Comparison of ENCODE assay signal across 8 cellular contexts in genomic region chr6:135182120-135182992, GRCh38. TPM values are rescaled to one million over a fixed set of nuclear protein-coding genes. Genes with fewer than 3 reads are reported as not detected.
DNase-seq lines count a peak whose midpoint lies in the region; ATAC-seq, FAIRE-seq and TF ChIP-seq lines count a peak whose summit lies in the region.

No MANE protein-coding gene starts in this region.

- H3K27ac ChIP-seq in A549, result peak overlapping the region in 1 of 2 experiments; percentile 60; a peak in 3 of 6 replicates
- peak overlapping the region; percentile 29 to 72 (median 60) for H3K27ac ChIP-seq in Peyer's patch

- H3K4me1 ChIP-seq in A549, result no peaks in the 10 kb centered on the region
- peaks cover 0 to 25% (median 0%) of the 10 kb centered on the region in 4 donors for H3K4me1 ChIP-seq in Peyer's patch

- TF ChIP-seq CTCF in A549 (IDR thresholded peaks at IDR 0.05) (no peak), Peyer's patch (IDR thresholded peaks at IDR 0.05) (peak in 1 of 6 experiments; percentile 8)

- no peaks in the 10 kb centered on the region for H3K9me3 Mint-ChIP-seq in activated naive CD8-positive, alpha-beta T cell treated with anti-CD3 and anti-CD28 coated beads, Interleukin-2, amount 50 U/mL, for 24 hours

- WGBS in A549 (ENCODE audit: missing lambda C conversion rate), result 3% methylated on average over 24 of the region's 77 CpGs

- POLR2A ChIA-PET in A549 (lab: Yijun Ruan, JAX), result interaction anchor here (0.5 to 0.6 kb wide), 2 partner anchors 23 to 27 kb away, joined by 3 to 4 read pairs; no protein-coding TSS in a partner anchor

- H3K36me3 Mint-ChIP-seq in activated naive CD8-positive, alpha-beta T cell treated with anti-CD3 and anti-CD28 coated beads, Interleukin-2, amount 50 U/mL, for 24 hours (ENCODE audit: low read depth), result peaks cover 17% of the 10 kb centered on the region

- ATAC-seq in A549, result peak; percentile 26 to 60; a peak in 3 of 6 replicates
- ATAC-seq in GM18867 (IDR thresholded peaks at IDR 0.05; ENCODE audit: unreplicated experiment), result peak; percentile 16
- peak; percentile 10 for ATAC-seq in HG03097 (IDR thresholded peaks at IDR 0.05; ENCODE audit: low FRiP score, unreplicated experiment)
- peak; percentile 18 for ATAC-seq in activated naive CD8-positive, alpha-beta T cell treated with anti-CD3 and anti-CD28 coated beads, Interleukin-2, amount 50 U/mL, for 24 hours

- no peak for TF ChIP-seq POLR2A in A549 (IDR thresholded peaks at IDR 0.05; ENCODE audit: low read length)
- peak in 1 of 2 donors; percentile 5 for TF ChIP-seq POLR2A in Peyer's patch (IDR thresholded peaks at IDR 0.05)

- H3K36me3 ChIP-seq in Peyer's patch, result no peaks in the 10 kb centered on the region

- no peaks in the 10 kb centered on the region for H3K27me3 ChIP-seq in Peyer's patch

- peaks cover 44% of the 10 kb centered on the region for H3K4me1 Mint-ChIP-seq in activated naive CD8-positive, alpha-beta T cell treated with anti-CD3 and anti-CD28 coated beads, Interleukin-2, amount 50 U/mL, for 24 hours

- FAIRE-seq in A549 (lab: Jason Lieb, UNC), result no peak

- TF ChIP-seq RAD21 in A549 (conservative IDR thresholded peaks at IDR 0.05 in 1 of 2, IDR thresholded peaks at IDR 0.05 in 1 of 2), result no peak

- peak overlapping the region; percentile 94 for H3K4me3 ChIP-seq in A549
- H3K4me3 ChIP-seq in Peyer's patch, result peak overlapping the region; percentile 61 to 75 (median 70)

- H3K9me3 ChIP-seq in A549 (no peaks in the 10 kb centered on the region), Peyer's patch (no peaks in the 10 kb centered on the region)

- DNase-seq in A549 (ENCODE audit: low read depth in 1 of 2, low spot score in 1 of 2) (peak in 1 of 2 experiments; percentile 4), Peyer's patch (peak; percentile 44 to 76 (median 66)), iPS-NIHi11 (ENCODE audit: low spot score) (peak; percentile 24), SIG-M5 (lab: John Stamatoyannopoulos, UW) (no peak)
- DNase-seq in activated naive CD8-positive, alpha-beta T cell treated with anti-CD3 and anti-CD28 coated beads, Interleukin-2, amount 50 U/mL, for 24 hours, result peak; percentile 62
- peak; percentile 46 to 60 for DNase-seq in stimulated activated CD4-positive, alpha-beta T cell treated with anti-CD3 and anti-CD28 coated beads, Interleukin-2, amount 100 ng/mL, for 24 hours

- peak overlapping the region; percentile 96 for H3K27ac Mint-ChIP-seq in activated naive CD8-positive, alpha-beta T cell treated with anti-CD3 and anti-CD28 coated beads, Interleukin-2, amount 50 U/mL, for 24 hours

- H3K4me3 Mint-ChIP-seq in activated naive CD8-positive, alpha-beta T cell treated with anti-CD3 and anti-CD28 coated beads, Interleukin-2, amount 50 U/mL, for 24 hours, result peak overlapping the region; percentile 98

- peak overlapping the region; percentile 100 for H3K4me2 ChIP-seq in A549

- CTCF ChIA-PET in A549 (lab: Yijun Ruan, JAX), result interaction anchor here (1.1 to 1.2 kb wide), 2 partner anchors 75 to 242 kb away, joined by 3 read pairs; no protein-coding TSS in a partner anchor

- no peak for TF ChIP-seq EP300 in A549 (IDR thresholded peaks at IDR 0.05)

- H3K27me3 Mint-ChIP-seq in activated naive CD8-positive, alpha-beta T cell treated with anti-CD3 and anti-CD28 coated beads, Interleukin-2, amount 50 U/mL, for 24 hours, result no peaks in the 10 kb centered on the region

TF ChIP-seq in A549, 52 proteins besides CTCF, POLR2A, EP300 and RAD21:
- TF ChIP-seq RNF2 (IDR thresholded peaks at IDR 0.05; ENCODE audit: borderline replicate concordance, low read depth) (peak; percentile 48; the same call in 1 of the 2 replicates), MAX (IDR thresholded peaks at IDR 0.05) (0 out of 2 replicates have a peak, but pooled peaks have one; percentile 6), TFCP2L1 (CRISPR knock-in tag; IDR thresholded peaks at IDR 0.05) (no peak), ZC3H11A (IDR thresholded peaks at IDR 0.05) (no peak)

RNA-seq across cellular contexts. Expression of gene MYB, which starts 1.2 kb away (rescaled TPM):
- polyA plus RNA-seq in A549 (2011; rRNA removed), result 0.22 and 0.24 TPM in 2 replicates
- polyA plus RNA-seq in A549 (2012; cell fraction: cytosol; rRNA removed), result 0.07 and 0.12 TPM in 2 replicates
- 0.04 and 0.20 TPM in 2 replicates for polyA plus RNA-seq in A549 (2012; cell fraction: nucleus; rRNA removed)
- 0.27 to 0.47 TPM (median 0.38 TPM) in 3 replicates for polyA plus RNA-seq in A549 (2017; fragmentation: RNase III; extraction: RNeasy Plus Mini Kit Qiagen cat#74134 plus additional on column Dnase treatment)
- 0.15 and 0.45 TPM in 2 replicates for polyA minus RNA-seq in A549 (2011; rRNA and poly(A)+ RNA removed)
- total RNA-seq in Peyer's patch, result 10 to 100 TPM in 3 of 4 donors, 1 to 10 TPM in 1; 10.0 to 47.0 (median 14.7) TPM
